ENCODE assay signal across 9 cellular contexts in genomic region chr5:16776611-16777251, GRCh38.
A peak's percentile ranks its signal among the peaks of the same experiment; 100 is the strongest.
DNase-seq lines count a peak whose midpoint lies in the region; ATAC-seq and TF ChIP-seq lines count a peak whose summit lies in the region.
"Had no signal": no experiment of that assay in that cellular context is flagged by ENCODE, and none has a peak within 500 bp of the region (broad histone marks: within the 10 kb centered on the region; RNA-seq: fewer than 3 reads in every experiment).

No MANE protein-coding gene starts in this region.

- no peaks in the 10 kb centered on the region for H3K79me1 ChIP-seq in H9 (ENCODE audit: insufficient read depth, low read depth, low read length, poor library complexity, severe bottlenecking)

- no peak overlapping the region for H4K5ac ChIP-seq in H9 (ENCODE audit: insufficient read length, low read depth, low read length)

- H3K18ac ChIP-seq in H9 (ENCODE audit: insufficient read length, low read depth, low read length) = no peak overlapping the region

- no peak overlapping the region for H3K56ac ChIP-seq in H9 (ENCODE audit: insufficient read length, low read depth, low read length)

- no peak overlapping the region for H2BK5ac ChIP-seq in H9 (ENCODE audit: insufficient read length, low read length)

- DNase-seq in H9 (peak; percentile 69), NCI-H69 (lab: John Stamatoyannopoulos, UW) (peak; percentile 80), fibroblast of gingiva (ENCODE audit: low read depth) (peak; percentile 65), prostate gland (ENCODE audit: low spot score) (peak; percentile 89), MG63 (no peak), NCI-H128 (lab: John Stamatoyannopoulos, UW; ENCODE audit: unreplicated experiment) (no peak)

- no peak for TF ChIP-seq POLR2A in prostate gland (IDR thresholded peaks at IDR 0.05)

- intact Hi-C loops in prostate gland (cut with DNase I) = no loop called here

- no peaks in the 10 kb centered on the region for H3K27me3 Mint-ChIP-seq in H9 (ENCODE audit: low read depth)

- no peak overlapping the region for H3K9ac ChIP-seq in H9 (ENCODE audit: extremely low read depth, insufficient read length, low read length)

- TF ChIP-seq CTCF in H9 (conservative IDR thresholded peaks at IDR 0.05) (peak; percentile 81), prostate gland (IDR thresholded peaks at IDR 0.05) (peak in 3 of 4 experiments; percentile 70 to 82 (median 77))

- H3K14ac ChIP-seq in H9 (ENCODE audit: insufficient read depth, low read length) = no peak overlapping the region

- H2BK12ac ChIP-seq in H9 (ENCODE audit: insufficient read length, low read depth, low read length) = no peak overlapping the region

- no peak overlapping the region for H3K4me3 Mint-ChIP-seq in H9

- no peak overlapping the region for H2AK5ac ChIP-seq in H9 (ENCODE audit: insufficient read length, low read length)

- H3K27ac ChIP-seq in H9 (ENCODE audit: insufficient read length, low read depth, low read length) (no peak overlapping the region), prostate gland (peak overlapping the region; percentile 7 to 16)
- H3K27ac ChIP-seq: SJSA1 had no signal

- no peak overlapping the region for H3K4me3 ChIP-seq in prostate gland
- no peak overlapping the region for H3K4me3 ChIP-seq in MG63
- H3K4me3 ChIP-seq: SJSA1 had no signal

- H3K23ac ChIP-seq in H9 (ENCODE audit: insufficient read length, low read depth, low read length) = no peak overlapping the region

- H2AFZ ChIP-seq in H9 (ENCODE audit: low read length) = no peak overlapping the region

- no peaks in the 10 kb centered on the region for H3K79me2 ChIP-seq in H9 (ENCODE audit: insufficient read depth, low read length)

- peak overlapping the region in 1 of 3 experiments; percentile 88; a peak in 3 of 7 replicates for H3K27ac Mint-ChIP-seq in H9

- H3T11ph ChIP-seq in H9 (ENCODE audit: low read length) = no peak overlapping the region

- no peak overlapping the region for H2BK120ac ChIP-seq in H9 (ENCODE audit: low read depth, low read length, poor library complexity, severe bottlenecking)

- no peak overlapping the region for H3K4me2 ChIP-seq in H9 (ENCODE audit: insufficient read depth, insufficient read length, low read length)

- no peak overlapping the region for H2BK15ac ChIP-seq in H9 (ENCODE audit: low read depth, low read length)

- peaks cover 20 to 30% of the 10 kb centered on the region in 2 experiments for H3K4me1 Mint-ChIP-seq in H9

- no CpG with 5 or more reads among the region's 10 CpGs for WGBS in H9 (ENCODE audit: extremely low coverage, insufficient read length, low lambda C conversion rate)
- WGBS in prostate gland = 31% methylated on average over 10 of the region's 10 CpGs

- H3K36me3 ChIP-seq in prostate gland = no peaks in the 10 kb centered on the region
- peaks cover 80% of the 10 kb centered on the region for H3K36me3 ChIP-seq in MG63

- H3K9me3 ChIP-seq in H9 (ENCODE audit: control insufficient read depth, low read depth, low read length) = no peaks in the 10 kb centered on the region
- no peaks in the 10 kb centered on the region for H3K9me3 ChIP-seq in prostate gland
- H3K9me3 ChIP-seq in MG63 = no peaks in the 10 kb centered on the region
- H3K9me3 ChIP-seq: SJSA1 had no signal

- H3K27me3 ChIP-seq in H9 (ENCODE audit: insufficient read depth, low read length) (no peaks in the 10 kb centered on the region), prostate gland (replicated peaks; ENCODE audit: insufficient read depth) (no peaks in the 10 kb centered on the region), MG63 (no peaks in the 10 kb centered on the region)
- H3K27me3 ChIP-seq: SJSA1 had no signal

- H3K9me3 Mint-ChIP-seq in H9 = no peaks in the 10 kb centered on the region

- H3K36me3 Mint-ChIP-seq in H9 (ENCODE audit: insufficient read depth in 1 of 3, low read depth in 3 of 3) = peaks cover 1 to 19% (median 17%) of the 10 kb centered on the region in 3 experiments; a peak in 6 of 7 replicates

- ATAC-seq in GM18517 (IDR thresholded peaks at IDR 0.05; ENCODE audit: unreplicated experiment) (no peak), GM21367 (IDR thresholded peaks at IDR 0.05; ENCODE audit: unreplicated experiment) (no peak)

- no peak overlapping the region for H4K8ac ChIP-seq in H9 (replicated peaks; ENCODE audit: insufficient read length, low read depth, low read length)

- no peak overlapping the region for H2BK20ac ChIP-seq in H9 (ENCODE audit: low read depth, low read length, poor library complexity, severe bottlenecking)

- no peaks in the 10 kb centered on the region for H4K20me1 ChIP-seq in H9 (ENCODE audit: control insufficient read depth, insufficient read depth, insufficient read length)

- H3K4ac ChIP-seq in H9 (ENCODE audit: low read depth, low read length) = no peak overlapping the region

- no peaks in the 10 kb centered on the region for H3K23me2 ChIP-seq in H9 (ENCODE audit: insufficient read length, low read depth, low read length, poor library complexity, severe bottlenecking)

- H3K4me1 ChIP-seq in H9 (ENCODE audit: insufficient read depth, low read length) = peaks cover 2% of the 10 kb centered on the region; the same call in 1 of the 2 replicates
- no peaks in the 10 kb centered on the region for H3K4me1 ChIP-seq in prostate gland (replicated peaks)

- H4K91ac ChIP-seq in H9 (ENCODE audit: insufficient read length, low read depth, low read length) = no peak overlapping the region

Comparison
In these comparisons a context has a peak if more than half of its experiments do, and no peak if none do; other contexts are left out.
1. DNase-seq: peak in H9 (single experiment), NCI-H69 (single experiment), fibroblast of gingiva (single experiment) and prostate gland (single experiment); none in MG63 (single experiment) and NCI-H128 (single experiment).